8 cellular contexts compared by ENCODE assay signal in the genomic region with DNA sequence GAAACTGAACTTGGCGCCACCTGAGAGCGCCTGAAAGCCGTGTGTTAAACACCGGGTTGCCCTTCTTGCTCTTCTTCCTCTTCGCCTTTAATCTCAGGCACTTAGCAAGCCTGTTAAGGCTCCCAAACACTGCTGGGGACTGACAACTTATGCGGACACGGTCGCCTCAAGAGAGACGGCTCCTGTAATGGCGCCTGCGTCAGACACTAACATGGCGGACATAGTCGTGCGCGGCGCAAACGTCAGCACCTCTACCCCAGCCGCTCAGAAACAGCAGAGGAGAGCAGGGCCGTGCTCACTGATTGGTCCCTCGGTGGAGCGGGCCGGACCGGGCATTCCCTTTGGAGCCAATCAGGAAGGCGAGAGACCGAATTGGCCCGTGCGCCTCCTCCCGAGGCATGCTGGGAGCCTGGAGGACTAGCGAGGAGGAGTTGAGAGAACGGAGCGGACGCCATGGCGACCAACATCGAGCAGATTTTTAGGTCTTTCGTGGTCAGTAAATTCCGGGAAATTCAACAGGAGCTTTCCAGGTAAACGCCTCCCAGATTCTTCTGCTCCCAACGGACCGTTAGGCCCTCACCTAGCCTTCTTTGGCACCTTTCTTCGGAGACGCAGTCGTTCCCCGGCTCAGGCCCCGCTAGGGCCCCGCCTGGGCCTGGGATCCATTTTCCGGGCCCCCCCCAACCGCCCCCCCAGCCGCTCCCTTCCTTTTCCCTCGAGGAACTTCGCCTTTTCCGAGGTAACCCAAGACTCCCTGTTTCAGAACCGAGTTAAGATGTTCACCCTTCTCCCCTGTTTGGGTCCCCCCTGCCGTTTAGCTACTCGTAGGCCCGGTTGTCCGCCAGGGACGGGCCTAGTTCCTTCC. TPM values are rescaled to one million over a fixed set of nuclear protein-coding genes. Genes with fewer than 3 reads are reported as not detected.
DNase-seq lines count a peak whose midpoint lies in the region; ATAC-seq, FAIRE-seq and TF ChIP-seq lines count a peak whose summit lies in the region.

SON (plus strand) TSS at position 399 of the 865 bp plus-strand sequence; CDS start at position 454, 55 bp downstream.

- peaks cover 24% of the 10 kb centered on the region for H3K36me3 ChIP-seq in OCI-LY3 (replicated peaks; ENCODE audit: low read depth, low read length)
- H3K36me3 ChIP-seq in mesodermal cell (ENCODE audit: control insufficient read depth, insufficient read depth, low read length) = peaks cover 36% of the 10 kb centered on the region

- H3K9ac ChIP-seq in OCI-LY3 (ENCODE audit: low read length) = peak within 1 kb of the TSS; percentile 92

- peaks cover 88% of the 10 kb centered on the region for H3K79me2 ChIP-seq in OCI-LY3 (ENCODE audit: low read length)

- H3K27me3 ChIP-seq in OCI-LY3 (ENCODE audit: low read depth, low read length) = no peaks in the 10 kb centered on the region

- H3K4me1 ChIP-seq in OCI-LY3 (ENCODE audit: low read length) = peaks cover 21% of the 10 kb centered on the region
- no peaks in the 10 kb centered on the region for H3K4me1 ChIP-seq in mesodermal cell (ENCODE audit: control insufficient read depth, insufficient read depth, low read length, poor library complexity, severe bottlenecking)

- H3K27ac ChIP-seq in OCI-LY3 (ENCODE audit: low read length) (peak within 1 kb of the TSS; percentile 93), mesodermal cell (ENCODE audit: low read depth, low read length, severe bottlenecking) (peak within 1 kb of the TSS; percentile 99)

- H3K9me3 ChIP-seq in OCI-LY3 (ENCODE audit: insufficient read depth, low read length) = no peaks in the 10 kb centered on the region
- H3K9me3 ChIP-seq in mesodermal cell (ENCODE audit: control insufficient read depth, low read length) = no peaks in the 10 kb centered on the region

- no peak for TF ChIP-seq CTCF in OCI-LY3 (IDR thresholded peaks at IDR 0.05; ENCODE audit: low read depth, low read length)

- H2AFZ ChIP-seq in OCI-LY3 (ENCODE audit: low read depth, low read length) = no peak within 1 kb of the TSS; the same call in 1 of the 2 replicates

- peak; percentile 88 for ATAC-seq in GM21515 (IDR thresholded peaks at IDR 0.05; ENCODE audit: unreplicated experiment)

- peak within 1 kb of the TSS; percentile 85 for H3K4me3 ChIP-seq in OCI-LY3 (ENCODE audit: low read length)
- H3K4me3 ChIP-seq in mesodermal cell (ENCODE audit: extremely low read depth, insufficient read depth, low read length, poor library complexity, severe bottlenecking) = peak within 1 kb of the TSS; percentile 87

- FAIRE-seq in endometrium (lab: Jason Lieb, UNC) = peak; percentile 91

- H4K20me1 ChIP-seq in OCI-LY3 (ENCODE audit: insufficient read depth, low read length) = peaks cover 28% of the 10 kb centered on the region

- peak within 1 kb of the TSS; percentile 99 for H3K4me2 ChIP-seq in OCI-LY3 (ENCODE audit: low read length)

- DNase-seq in D341Med (ENCODE audit: low spot score) (peak; percentile 95), HuH-7 (ENCODE audit: low spot score) (peak; percentile 94)
- peak; percentile 96 for DNase-seq in activated CD8-positive, alpha-beta memory T cell treated with anti-CD3 and anti-CD28 coated beads, Interleukin-2, amount 50 U/mL, for 48 hours
- peak; percentile 95 to 97 for DNase-seq in stimulated activated CD8-positive, alpha-beta memory T cell treated with anti-CD3 and anti-CD28 coated beads, Interleukin-15, amount 100 ng/mL, for 4 hours (ENCODE audit: low read depth in 2 of 2)

- 0% methylated on average over 43 to 56 of the region's 57 CpGs for WGBS in mesodermal cell (ENCODE audit: insufficient coverage in 2 of 2), 2 experiments

RNA-seq across cellular contexts. Expression of gene SON, which starts in this region (rescaled TPM):
- polyA plus RNA-seq in mesodermal cell (2013, experiment 1 of 2) = 159 TPM
- polyA plus RNA-seq in mesodermal cell (2013, experiment 2 of 2) = 149 TPM

Comparison
In these comparisons a context has a peak if more than half of its experiments do, and no peak if none do; other contexts are left out.
1. Peak in every context shown above with its lines: DNase-seq, ATAC-seq, H3K4me3 ChIP-seq and H3K27ac ChIP-seq.